In the genomic region with DNA sequence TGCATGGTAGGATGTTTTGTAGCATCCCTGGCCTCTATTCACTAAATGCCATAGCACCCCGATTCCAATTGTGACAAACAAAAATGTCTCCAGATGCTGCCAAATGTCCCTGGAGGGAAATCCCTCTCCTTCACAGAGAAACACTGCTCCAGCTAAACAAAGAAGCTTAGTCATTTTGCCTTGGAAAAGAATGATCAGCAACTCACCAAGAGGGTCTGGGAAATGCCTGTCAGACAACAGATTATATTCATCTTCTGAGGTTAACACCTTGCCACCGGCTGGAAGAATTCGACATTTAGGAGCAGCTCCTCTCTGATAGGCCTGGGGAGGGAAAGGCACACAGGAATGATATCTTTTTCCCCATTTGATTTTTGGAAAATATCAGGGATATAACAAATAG, we compare ENCODE assay signal across 8 cellular contexts.
DNase-seq lines count a peak whose midpoint lies in the region; ATAC-seq and TF ChIP-seq lines count a peak whose summit lies in the region.

No MANE protein-coding gene starts in this region.

- H3K27me3 ChIP-seq in tibial nerve = no peaks in the 10 kb centered on the region

- ATAC-seq in left ventricle myocardium superior (peak; percentile 8), GM18909 (IDR thresholded peaks at IDR 0.05; ENCODE audit: poor library complexity, unreplicated experiment) (no peak)

- no peaks in the 10 kb centered on the region for H3K9me3 Mint-ChIP-seq in activated T-cell treated with anti-CD3 and anti-CD28 coated beads, Interleukin-2, amount 50 U/mL, for 24 hours
- no peaks in the 10 kb centered on the region for H3K9me3 Mint-ChIP-seq in activated T-helper 2 cell treated with anti-CD3 and anti-CD28 coated beads, Interferon-gamma antibody, Interleukin-2, Interleukin-4, amounts not matched to agents 10 μg/mL and 5 μg/mL and 100 μg/mL, durations not matched to agents 14 hours and 24 hours and 36 hours

- no peak for DNase-seq in activated T-cell treated with anti-CD3 and anti-CD28 coated beads, Interleukin-2, amount 50 U/mL, for 24 hours
- no peak for DNase-seq in activated T-cell treated with anti-CD3 and anti-CD28 coated beads for 4 hours
- DNase-seq in activated T-helper 2 cell treated with anti-CD3 and anti-CD28 coated beads, Interferon-gamma antibody, Interleukin-2, Interleukin-4, amounts not matched to agents 10 μg/mL and 5 μg/mL and 100 μg/mL, durations not matched to agents 14 hours and 24 hours and 36 hours (ENCODE audit: low spot score) = no peak
- DNase-seq in left ventricle myocardium superior = no peak
- no peak for DNase-seq in tibial nerve (ENCODE audit: low spot score in 2 of 2)
- DNase-seq in cerebellum (ENCODE audit: low spot score) = no peak
- no peak for DNase-seq in NCI-H1436 treated with DMSO at 0.1 percent for 48 hours (lab: John Stamatoyannopoulos, UW)

- TF ChIP-seq POLR2A in tibial nerve (IDR thresholded peaks at IDR 0.05) = no peak

- peaks cover 5% of the 10 kb centered on the region for H3K27me3 Mint-ChIP-seq in activated T-cell treated with anti-CD3 and anti-CD28 coated beads, Interleukin-2, amount 50 U/mL, for 24 hours
- no peaks in the 10 kb centered on the region for H3K27me3 Mint-ChIP-seq in activated T-helper 2 cell treated with anti-CD3 and anti-CD28 coated beads, Interferon-gamma antibody, Interleukin-2, Interleukin-4, amounts not matched to agents 10 μg/mL and 5 μg/mL and 100 μg/mL, durations not matched to agents 14 hours and 24 hours and 36 hours (ENCODE audit: low read depth)

- peaks cover 0 to 20% (median 0%) of the 10 kb centered on the region in 3 donors for H3K36me3 ChIP-seq in tibial nerve

- peaks cover 34% of the 10 kb centered on the region for H3K36me3 Mint-ChIP-seq in activated T-cell treated with anti-CD3 and anti-CD28 coated beads, Interleukin-2, amount 50 U/mL, for 24 hours (ENCODE audit: low read depth)
- H3K36me3 Mint-ChIP-seq in activated T-helper 2 cell treated with anti-CD3 and anti-CD28 coated beads, Interferon-gamma antibody, Interleukin-2, Interleukin-4, amounts not matched to agents 10 μg/mL and 5 μg/mL and 100 μg/mL, durations not matched to agents 14 hours and 24 hours and 36 hours (ENCODE audit: low read depth) = peaks cover 41% of the 10 kb centered on the region

- no peaks in the 10 kb centered on the region for H3K9me3 ChIP-seq in tibial nerve

- no peak for TF ChIP-seq CTCF in tibial nerve (IDR thresholded peaks at IDR 0.05)

- peak overlapping the region; percentile 48 for H3K4me3 Mint-ChIP-seq in activated T-cell treated with anti-CD3 and anti-CD28 coated beads, Interleukin-2, amount 50 U/mL, for 24 hours
- no peak overlapping the region for H3K4me3 Mint-ChIP-seq in activated T-helper 2 cell treated with anti-CD3 and anti-CD28 coated beads, Interferon-gamma antibody, Interleukin-2, Interleukin-4, amounts not matched to agents 10 μg/mL and 5 μg/mL and 100 μg/mL, durations not matched to agents 14 hours and 24 hours and 36 hours (ENCODE audit: low read depth)

- WGBS in tibial nerve, 2 donors = 19 to 46% methylated on average over 3 of the region's 3 CpGs

- peak overlapping the region; percentile 9 to 82 (median 66) for H3K27ac ChIP-seq in tibial nerve

- H3K4me1 Mint-ChIP-seq in activated T-cell treated with anti-CD3 and anti-CD28 coated beads, Interleukin-2, amount 50 U/mL, for 24 hours (ENCODE audit: low read depth) = peaks cover 55% of the 10 kb centered on the region
- H3K4me1 Mint-ChIP-seq in activated T-helper 2 cell treated with anti-CD3 and anti-CD28 coated beads, Interferon-gamma antibody, Interleukin-2, Interleukin-4, amounts not matched to agents 10 μg/mL and 5 μg/mL and 100 μg/mL, durations not matched to agents 14 hours and 24 hours and 36 hours (ENCODE audit: low read depth) = peaks cover 35% of the 10 kb centered on the region

- peak overlapping the region; percentile 99 for H3K27ac Mint-ChIP-seq in activated T-cell treated with anti-CD3 and anti-CD28 coated beads, Interleukin-2, amount 50 U/mL, for 24 hours
- H3K27ac Mint-ChIP-seq in activated T-helper 2 cell treated with anti-CD3 and anti-CD28 coated beads, Interferon-gamma antibody, Interleukin-2, Interleukin-4, amounts not matched to agents 10 μg/mL and 5 μg/mL and 100 μg/mL, durations not matched to agents 14 hours and 24 hours and 36 hours = peak overlapping the region; percentile 62

- peaks cover 0 to 68% (median 17%) of the 10 kb centered on the region in 4 donors for H3K4me1 ChIP-seq in tibial nerve

- no peak overlapping the region for H3K4me3 ChIP-seq in tibial nerve

- intact Hi-C loops in activated T-helper 2 cell treated with anti-CD3 and anti-CD28 coated beads, Interferon-gamma antibody, Interleukin-2, Interleukin-4, amounts not matched to agents 10 μg/mL and 5 μg/mL and 100 μg/mL, durations not matched to agents 14 hours and 24 hours and 36 hours (cut with micrococcal nuclease) = loop anchor here (1.0 to 10.0 kb wide), 9 partner anchors 8 to 747 kb away; partner anchors contain the start of genes RNF2, SWT1 and TRMT1L
- intact Hi-C loops in left ventricle myocardium superior (cut with micrococcal nuclease) = loop anchor here (10.0 kb wide), 1 partner anchor 55 kb away; no protein-coding TSS in a partner anchor

- no peak for TF ChIP-seq EP300 in tibial nerve (IDR thresholded peaks at IDR 0.05)
